8 cellular contexts compared by ENCODE assay signal in genomic region chr22:24107668-24108067, GRCh38.
DNase-seq lines count a peak whose midpoint lies in the region; ATAC-seq and TF ChIP-seq lines count a peak whose summit lies in the region.

No MANE protein-coding gene starts in this region.

- no peak overlapping the region for H3K27ac Mint-ChIP-seq in activated naive CD8-positive, alpha-beta T cell treated with anti-CD3 and anti-CD28 coated beads for 36 hours

- no peaks in the 10 kb centered on the region for H3K4me1 ChIP-seq in foreskin keratinocyte

- ATAC-seq in foreskin keratinocyte (peak; percentile 48), HG02852 (IDR thresholded peaks at IDR 0.05; ENCODE audit: unreplicated experiment) (no peak), HG02642 (IDR thresholded peaks at IDR 0.05; ENCODE audit: poor library complexity, unreplicated experiment) (no peak)

- peak; percentile 19 to 43 for DNase-seq in foreskin keratinocyte
- peak; percentile 65 for DNase-seq in pons (ENCODE audit: low spot score)
- no peak for DNase-seq in glomerular visceral epithelial cell (ENCODE audit: extremely low spot score)
- no peak for DNase-seq in activated naive CD8-positive, alpha-beta T cell treated with anti-CD3 and anti-CD28 coated beads for 36 hours

- peaks cover 19% of the 10 kb centered on the region for H3K4me1 Mint-ChIP-seq in activated naive CD8-positive, alpha-beta T cell treated with anti-CD3 and anti-CD28 coated beads for 36 hours

- H3K27me3 Mint-ChIP-seq in activated naive CD8-positive, alpha-beta T cell treated with anti-CD3 and anti-CD28 coated beads for 36 hours: no peaks in the 10 kb centered on the region

- peaks cover 3% of the 10 kb centered on the region for H3K9me3 Mint-ChIP-seq in activated naive CD8-positive, alpha-beta T cell treated with anti-CD3 and anti-CD28 coated beads for 36 hours

- peaks cover 28% of the 10 kb centered on the region for H3K36me3 Mint-ChIP-seq in activated naive CD8-positive, alpha-beta T cell treated with anti-CD3 and anti-CD28 coated beads for 36 hours

- H3K4me3 Mint-ChIP-seq in activated naive CD8-positive, alpha-beta T cell treated with anti-CD3 and anti-CD28 coated beads for 36 hours: no peak overlapping the region

- H3K27ac ChIP-seq in C4-2B: peak overlapping the region; percentile 61
- H3K27ac ChIP-seq in foreskin keratinocyte: no peak overlapping the region

- H3K4me3 ChIP-seq in WI38 (ENCODE audit: low read depth, low read length): no peak overlapping the region

- TF ChIP-seq CTCF in C4-2B (conservative IDR thresholded peaks at IDR 0.05) (no peak; the same call in 1 of the 2 replicates), WI38 (IDR thresholded peaks at IDR 0.05; ENCODE audit: low read depth, low read length) (peak; percentile 62), foreskin keratinocyte (conservative IDR thresholded peaks at IDR 0.05) (peak; percentile 43)

- H3K27me3 ChIP-seq in foreskin keratinocyte: no peaks in the 10 kb centered on the region

Comparison
In these comparisons a context has a peak if more than half of its experiments do, and no peak if none do; other contexts are left out.
1. DNase-seq: peak in foreskin keratinocyte (2 of 2) and pons (single experiment); none in glomerular visceral epithelial cell (single experiment) and activated naive CD8-positive, alpha-beta T cell treated with anti-CD3 and anti-CD28 coated beads for 36 hours (single experiment).